In genomic region chr15:88246666-88247446, GRCh38 we compare ENCODE assay signal across 8 cellular contexts. TPM values are rescaled to one million over a fixed set of nuclear protein-coding genes. Genes with fewer than 3 reads are reported as not detected.
A peak's percentile ranks its signal among the peaks of the same experiment; 100 is the strongest.
DNase-seq lines count a peak whose midpoint lies in the region; ATAC-seq and TF ChIP-seq lines count a peak whose summit lies in the region.

No MANE protein-coding gene starts in this region.

- intact Hi-C loops in PC-9 (cut with micrococcal nuclease; ENCODE audit: unreplicated experiment): loop anchor here (5.0 to 10.0 kb wide), 2 partner anchors 208 to 1330 kb away; no protein-coding TSS in a partner anchor
- intact Hi-C loops in stomach (cut with DNase I; ENCODE audit: low total_unique reads): no loop called here

- WGBS in stomach, 5 donors: 11 to 19% (median 11%) methylated on average over 26 to 27 of the region's 27 CpGs

- H3K27me3 ChIP-seq in PC-9 (ENCODE audit: insufficient read depth, low read depth) (peaks cover 7% of the 10 kb centered on the region; the same call in 1 of the 2 replicates), neural cell (ENCODE audit: insufficient read depth, low read depth, low read length) (no peaks in the 10 kb centered on the region), stomach (peaks cover 0 to 36% (median 4%) of the 10 kb centered on the region in 3 donors)

- H3K4me3 ChIP-seq in PC-9: no peak overlapping the region
- no peak overlapping the region for H3K4me3 ChIP-seq in fibroblast of mammary gland (ENCODE audit: control insufficient read depth, low read depth, low read length)
- peak overlapping the region; percentile 51 for H3K4me3 ChIP-seq in neural cell (ENCODE audit: low read length)
- H3K4me3 ChIP-seq in stomach: peak overlapping the region in 1 of 4 donors; percentile 23

- BruUV-seq in PC-9 (replicated peaks; lab: Mats Ljungman, UMichigan): no TSS peak

- H3K9ac ChIP-seq in neural cell (ENCODE audit: low read length): no peak overlapping the region

- TF ChIP-seq POLR2A in stomach (IDR thresholded peaks at IDR 0.05): no peak

- peak overlapping the region; percentile 24; the same call in 1 of the 2 replicates for H3K4me2 ChIP-seq in PC-9
- no peak overlapping the region for H3K4me2 ChIP-seq in neural cell (ENCODE audit: low read length)

- H3K36me3 ChIP-seq in PC-9 (ENCODE audit: low read depth) (no peaks in the 10 kb centered on the region), neural cell (ENCODE audit: insufficient read depth, low read length) (no peaks in the 10 kb centered on the region), stomach (no peaks in the 10 kb centered on the region)

- H3K79me2 ChIP-seq in PC-9 (ENCODE audit: low read depth): no peaks in the 10 kb centered on the region
- peaks cover 61% of the 10 kb centered on the region for H3K79me2 ChIP-seq in neural cell (replicated peaks; ENCODE audit: insufficient read depth, low read length)

- H2AFZ ChIP-seq in PC-9 (no peak overlapping the region), neural cell (ENCODE audit: low read depth, low read length) (no peak overlapping the region)

- H3K4me1 ChIP-seq in PC-9 (replicated peaks; ENCODE audit: insufficient read depth) (no peaks in the 10 kb centered on the region), stomach (peaks cover 4 to 10% (median 6%) of the 10 kb centered on the region in 4 donors)

- CTCF ChIA-PET in PC-9 (lab: Charles Lee): interaction anchor here (0.7 kb wide), 1 partner anchor 1757 kb away, joined by 3 read pairs; no protein-coding TSS in a partner anchor

- H3F3A ChIP-seq in PC-9 (ENCODE audit: insufficient read depth, low read depth): no peaks in the 10 kb centered on the region
- H3F3A ChIP-seq in neural cell (ENCODE audit: insufficient read depth, low read length, poor library complexity, severe bottlenecking): no peaks in the 10 kb centered on the region

- TF ChIP-seq EP300 in neural cell (conservative IDR thresholded peaks at IDR 0.05; ENCODE audit: poor library complexity, severe bottlenecking): no peak
- no peak for TF ChIP-seq EP300 in stomach (IDR thresholded peaks at IDR 0.05)

- peak; percentile 81 for ATAC-seq in GM21423 (IDR thresholded peaks at IDR 0.05; ENCODE audit: unreplicated experiment)

- TF ChIP-seq RAD21 in neural cell (conservative IDR thresholded peaks at IDR 0.05): peak; percentile 94

- H3K9me3 ChIP-seq in PC-9 (ENCODE audit: insufficient read depth, low read depth): no peaks in the 10 kb centered on the region
- no peaks in the 10 kb centered on the region for H3K9me3 ChIP-seq in neural cell (ENCODE audit: low read length)
- H3K9me3 ChIP-seq in stomach: no peaks in the 10 kb centered on the region

- TF ChIP-seq CTCF in PC-9 (conservative IDR thresholded peaks at IDR 0.05) (peak; percentile 89), fibroblast of mammary gland (conservative IDR thresholded peaks at IDR 0.05; ENCODE audit: control insufficient read depth, insufficient read depth, low read depth, low read length) (peak; percentile 82), neural cell (IDR thresholded peaks at IDR 0.05; ENCODE audit: poor library complexity, severe bottlenecking) (peak; percentile 97), stomach (IDR thresholded peaks at IDR 0.05) (peak in 5 of 7 experiments; percentile 81 to 94 (median 92))

- DNase-seq in D341Med (ENCODE audit: low spot score) (peak; percentile 89), HUDEP-2 (lab: John Stamatoyannopoulos, UW; ENCODE audit: unreplicated experiment in 76 of 76) (peak in 67 of 76 experiments; percentile 3 to 79 (median 51)), PC-9 (peak in 1 of 2 experiments; percentile 63), fibroblast of mammary gland (ENCODE audit: low read depth) (peak; percentile 54), stomach (peak; percentile 74)
- peak; percentile 80 to 84 for DNase-seq in activated T-cell treated with anti-CD3 and anti-CD28 coated beads, Interleukin-2, amount 50 U/mL, for 48 hours

- H4K20me1 ChIP-seq in PC-9 (ENCODE audit: insufficient read depth) (no peaks in the 10 kb centered on the region), neural cell (ENCODE audit: insufficient read depth) (peaks cover 13% of the 10 kb centered on the region)

- no peaks in the 10 kb centered on the region for H3K9me2 ChIP-seq in PC-9 (ENCODE audit: insufficient read depth)
- H3K9me2 ChIP-seq in neural cell (ENCODE audit: insufficient read depth, low read length): no peaks in the 10 kb centered on the region

- H3K27ac ChIP-seq in PC-9 (no peak overlapping the region), neural cell (ENCODE audit: low read length) (no peak overlapping the region), stomach (no peak overlapping the region)

- POLR2A ChIA-PET in PC-9 (lab: Charles Lee; ENCODE audit: unreplicated experiment): no interaction called here

TF ChIP-seq in neural cell, 6 proteins besides CTCF, POLR2A, EP300 and RAD21:
- TF ChIP-seq SMC3 (conservative IDR thresholded peaks at IDR 0.05; ENCODE audit: poor library complexity): peak; percentile 96
- no peak for TF ChIP-seq POLR2AphosphoS5 (IDR thresholded peaks at IDR 0.05)
- TF ChIP-seq MXI1 (conservative IDR thresholded peaks at IDR 0.05; ENCODE audit: poor library complexity, severe bottlenecking): peak; percentile 45

RNA-seq across cellular contexts. Expression of gene NTRK3, which starts 9.7 kb away (rescaled TPM):
- total RNA-seq in PC-9 (2021) (not detected in 2 replicates), stomach (10 to 100 TPM in 1 of 5 donors, 1 to 10 TPM in 2, under 1 TPM in 2; under 0.01 to 18.2 (median 1.0) TPM)
- polyA plus RNA-seq in neural cell (42.3 and 42.7 TPM in 2 replicates), stomach (1 to 10 TPM in 1 of 3 donors, under 1 TPM in 1, not detected in 1; 0.25 to 1.4 TPM)
- 135 and 140 TPM in 2 replicates for polyA minus RNA-seq in neural cell
